In the genomic region with DNA sequence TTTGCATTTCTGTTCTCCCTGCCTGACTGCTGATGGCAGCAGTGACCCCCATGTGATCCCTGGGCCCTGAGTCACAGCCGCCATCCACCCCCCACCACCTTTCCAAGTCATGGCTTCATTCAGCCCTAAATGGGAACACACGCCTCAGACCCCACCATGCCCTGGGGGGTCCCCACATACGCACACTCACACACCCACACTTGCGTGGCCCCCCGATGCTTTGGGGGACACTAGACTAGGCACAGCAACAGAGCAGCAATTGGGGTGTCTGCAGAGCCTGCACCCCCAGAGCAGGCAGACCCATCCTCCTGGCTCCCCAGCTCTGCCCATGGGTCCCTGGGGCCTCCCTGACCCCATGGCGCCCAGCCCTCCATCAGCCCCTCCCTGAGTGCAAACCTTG, we compare ENCODE assay signal across 16 cellular contexts. TPM values are rescaled to one million over a fixed set of nuclear protein-coding genes. Genes with fewer than 3 reads are reported as not detected.
DNase-seq lines count a peak whose midpoint lies in the region; ATAC-seq and TF ChIP-seq lines count a peak whose summit lies in the region.
"Had no signal": no experiment of that assay in that cellular context is flagged by ENCODE, and none has a peak within 500 bp of the region (broad histone marks: within the 10 kb centered on the region; RNA-seq: fewer than 3 reads in every experiment).

No MANE protein-coding gene starts in this region.

- peak overlapping the region; percentile 80 for H3K4me2 ChIP-seq in BLaER1

- H3K36me3 ChIP-seq in BLaER1: peaks cover 53% of the 10 kb centered on the region

- H4K20me1 ChIP-seq in BLaER1: peaks cover 54% of the 10 kb centered on the region

- no peak for TF ChIP-seq CTCF in CD4-positive, alpha-beta T cell (IDR thresholded peaks at IDR 0.05)
- no peak for TF ChIP-seq CTCF in VCaP (conservative IDR thresholded peaks at IDR 0.05)
- no peak for TF ChIP-seq CTCF in neural crest cell (conservative IDR thresholded peaks at IDR 0.05)

- POLR2A ChIA-PET in CD4-positive, alpha-beta T cell (lab: Charles Lee): interaction anchor here (1.1 kb wide), 1 partner anchor 27 kb away, joined by 4 read pairs; no protein-coding TSS in a partner anchor

- no peaks in the 10 kb centered on the region for H3K9me3 ChIP-seq in BLaER1
- H3K9me3 ChIP-seq in CD4-positive, alpha-beta T cell (ENCODE audit: control insufficient read depth, low read length): no peaks in the 10 kb centered on the region

- no peak overlapping the region for H3K27ac Mint-ChIP-seq in CD4-positive, alpha-beta T cell
- no peak overlapping the region for H3K27ac Mint-ChIP-seq in neural crest cell (ENCODE audit: unreplicated experiment)
- H3K27ac Mint-ChIP-seq: B cell had no signal

- no peak for ATAC-seq in CD4-positive, alpha-beta T cell (ENCODE audit: poor library complexity)
- no peak for ATAC-seq in HG02973 (IDR thresholded peaks at IDR 0.05; ENCODE audit: unreplicated experiment)
- ATAC-seq in GM21526 (IDR thresholded peaks at IDR 0.05; ENCODE audit: low FRiP score, unreplicated experiment): no peak

- DNase-seq in CD4-positive, alpha-beta T cell: no peak
- DNase-seq in neural crest cell (ENCODE audit: low read depth, low spot score): no peak
- DNase-seq in NCI-H1092 treated with DMSO at 0.1 percent for 48 hours (lab: John Stamatoyannopoulos, UW): no peak
- DNase-seq: DMS153, EL, Kasumi-1, NCI-H1930, NCI-H2171 treated with DMSO at 0.1 percent for 48 hours, NCI-H774, SHP77 had no signal

- CTCF ChIA-PET in CD4-positive, alpha-beta T cell (lab: Charles Lee): interaction anchor here (1.2 kb wide), 1 partner anchor 8 kb away, joined by 6 read pairs; no protein-coding TSS in a partner anchor

- peaks cover 28% of the 10 kb centered on the region for H3K4me1 Mint-ChIP-seq in CD4-positive, alpha-beta T cell (ENCODE audit: low read depth)
- H3K4me1 Mint-ChIP-seq in neural crest cell: peaks cover 54% of the 10 kb centered on the region

- no peaks in the 10 kb centered on the region for H3K27me3 Mint-ChIP-seq in CD4-positive, alpha-beta T cell
- peaks cover 5% of the 10 kb centered on the region for H3K27me3 Mint-ChIP-seq in neural crest cell (ENCODE audit: low read depth)
- H3K27me3 Mint-ChIP-seq: B cell had no signal

- H3K4me1 ChIP-seq in BLaER1: peaks cover 64% of the 10 kb centered on the region

- H3K36me3 Mint-ChIP-seq in CD4-positive, alpha-beta T cell (ENCODE audit: low read depth): peaks cover 52% of the 10 kb centered on the region
- H3K36me3 Mint-ChIP-seq in neural crest cell (ENCODE audit: low read depth): peaks cover 5% of the 10 kb centered on the region

- no peaks in the 10 kb centered on the region for H3K9me3 Mint-ChIP-seq in CD4-positive, alpha-beta T cell
- peaks cover 3% of the 10 kb centered on the region for H3K9me3 Mint-ChIP-seq in neural crest cell

- peak overlapping the region; percentile 65; the same call in 1 of the 2 replicates for H3K9ac ChIP-seq in BLaER1

- intact Hi-C loops in CD4-positive, alpha-beta T cell (cut with DNase I, micrococcal nuclease): no loop called here

- no peak overlapping the region for H3K4me3 ChIP-seq in BLaER1

- H3K4me3 Mint-ChIP-seq in CD4-positive, alpha-beta T cell: peak overlapping the region; percentile 34
- H3K4me3 Mint-ChIP-seq in neural crest cell: peak overlapping the region; percentile 34
- H3K4me3 Mint-ChIP-seq: B cell had no signal

- H3K27me3 ChIP-seq in BLaER1: no peaks in the 10 kb centered on the region
- no peaks in the 10 kb centered on the region for H3K27me3 ChIP-seq in CD4-positive, alpha-beta T cell (ENCODE audit: control insufficient read depth, insufficient read depth, low read length)

- H3K27ac ChIP-seq in BLaER1 (peak overlapping the region; percentile 69), VCaP (peak overlapping the region; percentile 89; the same call in 1 of the 2 replicates)
- H3K27ac ChIP-seq in CD4-positive, alpha-beta T cell (ENCODE audit: low read depth, low read length): no peak overlapping the region

RNA-seq across cellular contexts. Expression of gene ISYNA1, which starts 5.5 kb away (rescaled TPM):
- total RNA-seq in CD4-positive, alpha-beta T cell: 10 to 100 TPM; 34.1 to 41.3 TPM
- 251 and 254 TPM in 2 replicates for total RNA-seq in neural crest cell

RNA-seq across cellular contexts. Expression of gene SSBP4, which starts 24.2 kb away (rescaled TPM):
- total RNA-seq in CD4-positive, alpha-beta T cell: 10 to 100 TPM; 44.0 to 50.9 TPM
- 68.0 and 71.8 TPM in 2 replicates for total RNA-seq in neural crest cell

RNA-seq across cellular contexts. Expression of gene LRRC25, which starts 46.0 kb away (rescaled TPM):
- total RNA-seq in CD4-positive, alpha-beta T cell: under 1 TPM; 0.82 to 0.92 TPM
- not detected in 2 replicates for total RNA-seq in neural crest cell
- total RNA-seq: NCI-H460 had no signal

RNA-seq across cellular contexts. Expression of gene GDF15, which starts 57.4 kb away (rescaled TPM):
- not detected for total RNA-seq in CD4-positive, alpha-beta T cell
- 1.2 TPM in 2 replicates for total RNA-seq in neural crest cell
- total RNA-seq: B cell had no signal
